ENCODE assay signal across 8 cellular contexts in the genomic region with DNA sequence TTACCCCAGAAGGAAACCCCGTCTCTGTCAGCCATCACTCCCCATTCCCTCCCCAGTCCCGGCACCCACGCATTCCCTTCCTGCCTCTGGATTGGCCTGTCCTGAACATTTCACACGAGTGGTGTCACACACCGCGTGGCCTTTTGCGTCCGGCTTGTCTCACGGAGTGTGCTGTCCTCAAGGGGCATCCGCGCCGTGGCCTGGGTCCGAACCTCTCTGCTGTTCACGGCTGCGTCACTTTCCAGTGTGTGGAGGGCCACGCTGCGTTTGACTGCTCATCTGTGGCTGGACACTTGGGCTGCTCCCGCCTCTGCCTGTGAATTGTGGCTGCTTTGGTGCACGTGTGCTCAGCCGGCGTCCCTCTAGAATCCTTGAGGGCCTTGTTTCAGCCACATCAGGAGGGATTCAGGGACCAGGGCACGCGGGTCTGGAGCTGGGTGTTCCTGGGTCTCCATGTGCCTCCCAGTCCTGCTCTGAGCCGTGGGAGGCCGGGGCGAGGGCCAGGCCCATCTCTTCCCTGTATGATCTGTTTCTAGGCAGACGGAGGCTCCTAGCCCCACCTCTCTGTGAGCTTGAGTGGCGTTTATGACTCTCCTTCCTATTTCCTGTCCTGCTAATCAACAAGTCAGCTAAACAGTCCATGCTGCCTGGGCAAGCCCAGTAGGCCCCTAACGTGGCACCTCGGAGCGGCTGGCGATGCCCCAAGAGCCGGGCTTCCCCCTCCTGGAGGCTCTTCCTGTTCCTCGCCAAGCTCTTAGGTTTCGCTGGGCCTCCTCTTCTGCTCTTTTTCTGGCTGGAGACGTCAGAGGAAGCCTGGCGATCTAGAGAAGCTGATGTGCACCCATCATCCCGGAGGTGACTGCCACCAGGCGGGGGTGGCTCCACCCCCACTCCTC. TPM values are rescaled to one million over a fixed set of nuclear protein-coding genes. Genes with fewer than 3 reads are reported as not detected.
A peak's percentile ranks its signal among the peaks of the same experiment; 100 is the strongest.
DNase-seq lines count a peak whose midpoint lies in the region; ATAC-seq and TF ChIP-seq lines count a peak whose summit lies in the region.

No MANE protein-coding gene starts in this region.

- H3K27me3 Mint-ChIP-seq in IgD-negative memory B cell, result no peaks in the 10 kb centered on the region
- H3K27me3 Mint-ChIP-seq in nephron progenitor cell (ENCODE audit: low read depth, poor library complexity), result peaks cover 4% of the 10 kb centered on the region

- TF ChIP-seq CTCF in C4-2B (conservative IDR thresholded peaks at IDR 0.05) (no peak), nephron progenitor cell (IDR thresholded peaks at IDR 0.05) (no peak), uterus (IDR thresholded peaks at IDR 0.05) (no peak)

- no peaks in the 10 kb centered on the region for H3K27me3 ChIP-seq in uterus

- no peaks in the 10 kb centered on the region for H3K36me3 ChIP-seq in uterus

- ATAC-seq in esophagus mucosa (peak; percentile 74), GM19351 (IDR thresholded peaks at IDR 0.05; ENCODE audit: unreplicated experiment) (no peak)

- H3K4me1 Mint-ChIP-seq in IgD-negative memory B cell, result peaks cover 11 to 21% (median 12%) of the 10 kb centered on the region in 3 donors
- H3K4me1 Mint-ChIP-seq in nephron progenitor cell, result peaks cover 68% of the 10 kb centered on the region

- H3K27ac Mint-ChIP-seq in IgD-negative memory B cell (peak overlapping the region; percentile 88 to 91 (median 90)), nephron progenitor cell (peak overlapping the region; percentile 93)

- peaks cover 5% of the 10 kb centered on the region for H3K36me3 Mint-ChIP-seq in IgD-negative memory B cell
- peaks cover 22% of the 10 kb centered on the region for H3K36me3 Mint-ChIP-seq in nephron progenitor cell (ENCODE audit: low read depth)

- no peaks in the 10 kb centered on the region for H3K9me3 ChIP-seq in uterus

- H3K4me3 Mint-ChIP-seq in IgD-negative memory B cell, result peak overlapping the region; percentile 30 to 90 (median 75)
- peak overlapping the region; percentile 63 for H3K4me3 Mint-ChIP-seq in nephron progenitor cell

- H3K4me1 ChIP-seq in uterus, result peaks cover 4 to 31% of the 10 kb centered on the region in 2 donors

- H3K9me3 Mint-ChIP-seq in IgD-negative memory B cell, result no peaks in the 10 kb centered on the region
- no peaks in the 10 kb centered on the region for H3K9me3 Mint-ChIP-seq in nephron progenitor cell

- peak in 1 of 2 donors; percentile 17 for TF ChIP-seq POLR2A in uterus (IDR thresholded peaks at IDR 0.05)

- no peak overlapping the region for H3K4me3 ChIP-seq in uterus

- DNase-seq in activated CD4-positive, alpha-beta T cell treated with anti-CD3 and anti-CD28 coated beads, Interleukin-2, amount 50 U/mL, for 1 hour, result peak; percentile 51
- DNase-seq in nephron progenitor cell, result peak; percentile 48
- peak; percentile 60 to 66 for DNase-seq in uterus
- DNase-seq in DMS114 treated with DMSO at 0.1 percent for 48 hours (lab: John Stamatoyannopoulos, UW; ENCODE audit: unreplicated experiment), result no peak

- intact Hi-C loops in uterus (cut with DNase I; ENCODE audit: low total_unique reads), result no loop called here

- H3K27ac ChIP-seq in C4-2B (peak overlapping the region; percentile 18; the same call in 1 of the 2 replicates), uterus (peak overlapping the region; percentile 72 to 81)

RNA-seq across cellular contexts. Expression of a gene that starts 8.1 kb away (rescaled TPM):
- 14.9 TPM for polyA plus RNA-seq in IgD-negative memory B cell
- total RNA-seq in esophagus mucosa, result 35.0 TPM
- total RNA-seq in uterus, result 10 to 100 TPM; 17.4 to 62.8 (median 43.3) TPM

RNA-seq across cellular contexts. Expression of a gene that starts 24.2 kb away (rescaled TPM):
- not detected for polyA plus RNA-seq in IgD-negative memory B cell
- total RNA-seq in esophagus mucosa, result 2.0 TPM
- 1 to 10 TPM in 2 of 4 donors, under 1 TPM in 1, not detected in 1; 0.26 to 1.5 (median 1.0) TPM for total RNA-seq in uterus

RNA-seq across cellular contexts. Expression of a gene that starts 27.9 kb away (rescaled TPM):
- 339 TPM for polyA plus RNA-seq in IgD-negative memory B cell
- total RNA-seq in esophagus mucosa, result 251 TPM
- 100 to 1,000 TPM in 2 of 4 donors, 10 to 100 TPM in 1, 1 to 10 TPM in 1; 4.7 to 164 (median 68.9) TPM for total RNA-seq in uterus

RNA-seq across cellular contexts. Expression of a gene that starts 34.7 kb away (rescaled TPM):
- polyA plus RNA-seq in IgD-negative memory B cell, result 4.8 TPM
- 99.3 TPM for total RNA-seq in esophagus mucosa
- 100 to 1,000 TPM in 1 of 4 donors, 10 to 100 TPM in 2, under 1 TPM in 1; 0.77 to 108 (median 15.0) TPM for total RNA-seq in uterus

RNA-seq across cellular contexts. Expression of a gene that starts 39.6 kb away (rescaled TPM):
- 2.1 TPM for polyA plus RNA-seq in IgD-negative memory B cell
- total RNA-seq in esophagus mucosa (67.5 TPM), uterus (100 to 1,000 TPM in 1 of 4 donors, 10 to 100 TPM in 1, 1 to 10 TPM in 2; 4.4 to 107 (median 10.7) TPM)
